ENCODE assay signal across 15 cellular contexts in the genomic region with DNA sequence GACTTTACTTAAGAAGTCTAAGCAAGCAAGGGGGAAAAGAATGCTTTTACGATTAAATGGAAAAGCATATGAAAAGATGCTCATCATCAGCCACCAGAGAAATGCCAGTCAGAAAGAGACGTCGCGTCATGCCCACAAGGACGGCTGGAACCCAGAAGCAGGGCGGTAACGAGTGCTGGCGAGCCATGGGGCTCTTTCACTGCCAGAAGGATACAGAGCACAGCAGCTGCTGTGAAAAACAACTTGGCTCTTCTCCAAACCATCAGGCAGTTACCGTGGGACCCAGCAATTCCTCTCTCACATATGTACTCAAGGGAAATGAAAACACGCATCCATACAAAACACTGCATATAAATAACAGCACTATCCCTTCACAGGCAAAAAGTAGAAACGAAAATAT.
DNase-seq lines count a peak whose midpoint lies in the region; ATAC-seq lines count a peak whose summit lies in the region.
"Had no signal": no experiment of that assay in that cellular context is flagged by ENCODE, and none has a peak within 500 bp of the region (broad histone marks: within the 10 kb centered on the region; RNA-seq: fewer than 3 reads in every experiment).

No MANE protein-coding gene starts in this region.

- no peak for ATAC-seq in activated T-helper 17 cell treated with anti-CD3 and anti-CD28 coated beads, Interleukin-2, amount 50 U/mL, for 72 hours (replicated peaks)
- ATAC-seq: activated naive CD8-positive, alpha-beta T cell treated with anti-CD3 and anti-CD28 coated beads, Interleukin-2, amount 50 U/mL, for 24 hours had no signal

- no peaks in the 10 kb centered on the region for H3K27me3 Mint-ChIP-seq in activated T-helper 17 cell treated with anti-CD3 and anti-CD28 coated beads, Interleukin-2, amount 50 U/mL, for 72 hours
- H3K27me3 Mint-ChIP-seq: activated naive CD8-positive, alpha-beta T cell treated with anti-CD3 and anti-CD28 coated beads, Interleukin-2, amount 50 U/mL, for 24 hours; stimulated activated naive CD8-positive, alpha-beta T cell treated with anti-CD3 and anti-CD28 coated beads, Interleukin-15, Interleukin-2, amounts not matched to agents 100 ng/mL and 50 ng/mL, for 24 hours had no signal

- H3K4me3 Mint-ChIP-seq in activated T-helper 17 cell treated with anti-CD3 and anti-CD28 coated beads, Interleukin-2, amount 50 U/mL, for 72 hours: no peak overlapping the region
- H3K4me3 Mint-ChIP-seq: activated naive CD8-positive, alpha-beta T cell treated with anti-CD3 and anti-CD28 coated beads, Interleukin-2, amount 50 U/mL, for 24 hours; immature natural killer cell; stimulated activated naive CD8-positive, alpha-beta T cell treated with anti-CD3 and anti-CD28 coated beads, Interleukin-15, Interleukin-2, amounts not matched to agents 100 ng/mL and 50 ng/mL, for 24 hours had no signal

- H3K27ac Mint-ChIP-seq in activated T-helper 17 cell treated with anti-CD3 and anti-CD28 coated beads, Interleukin-2, amount 50 U/mL, for 72 hours: peak overlapping the region; percentile 14
- H3K27ac Mint-ChIP-seq: activated naive CD8-positive, alpha-beta T cell treated with anti-CD3 and anti-CD28 coated beads, Interleukin-2, amount 50 U/mL, for 24 hours; immature natural killer cell; stimulated activated naive CD8-positive, alpha-beta T cell treated with anti-CD3 and anti-CD28 coated beads, Interleukin-15, Interleukin-2, amounts not matched to agents 100 ng/mL and 50 ng/mL, for 24 hours had no signal

- H3K9me3 Mint-ChIP-seq in activated T-helper 17 cell treated with anti-CD3 and anti-CD28 coated beads, Interleukin-2, amount 50 U/mL, for 72 hours: no peaks in the 10 kb centered on the region
- H3K9me3 Mint-ChIP-seq: activated naive CD8-positive, alpha-beta T cell treated with anti-CD3 and anti-CD28 coated beads, Interleukin-2, amount 50 U/mL, for 24 hours; immature natural killer cell; stimulated activated naive CD8-positive, alpha-beta T cell treated with anti-CD3 and anti-CD28 coated beads, Interleukin-15, Interleukin-2, amounts not matched to agents 100 ng/mL and 50 ng/mL, for 24 hours had no signal

- DNase-seq in DMS 273 (lab: John Stamatoyannopoulos, UW; ENCODE audit: unreplicated experiment) (peak; percentile 91), NCI-H2029 (lab: John Stamatoyannopoulos, UW) (peak; percentile 35), medulla oblongata (ENCODE audit: extremely low spot score) (peak; percentile 34), OCI-M2 (lab: John Stamatoyannopoulos, UW; ENCODE audit: unreplicated experiment) (no peak), NOMO-1 treated with DMSO at 0.1 percent for 48 hours (lab: John Stamatoyannopoulos, UW; ENCODE audit: unreplicated experiment) (no peak), HPDE6-E6E7 (ENCODE audit: extremely low spot score) (no peak)
- no peak for DNase-seq in activated CD4-positive, alpha-beta T cell treated with anti-CD3 and anti-CD28 coated beads, Interleukin-2, amount 50 U/mL, for 4 hours
- DNase-seq: activated naive CD8-positive, alpha-beta T cell treated with anti-CD3 and anti-CD28 coated beads, Interleukin-2, amount 50 U/mL, for 24 hours; AML-193; dermis blood vessel endothelial cell; immature natural killer cell; retina; stimulated activated CD4-positive, alpha-beta T cell treated with anti-CD3 and anti-CD28 coated beads, Interleukin-4, amount 100 ng/mL, for 1 hour had no signal

- peaks cover 5% of the 10 kb centered on the region for H3K4me1 Mint-ChIP-seq in activated T-helper 17 cell treated with anti-CD3 and anti-CD28 coated beads, Interleukin-2, amount 50 U/mL, for 72 hours

- peaks cover 82% of the 10 kb centered on the region for H3K36me3 Mint-ChIP-seq in activated T-helper 17 cell treated with anti-CD3 and anti-CD28 coated beads, Interleukin-2, amount 50 U/mL, for 72 hours (ENCODE audit: low read depth)

Comparison
In these comparisons a context has a peak if more than half of its experiments do, and no peak if none do; other contexts are left out.
1. DNase-seq: peak in DMS 273 (single experiment), NCI-H2029 (single experiment) and medulla oblongata (single experiment); none in activated CD4-positive, alpha-beta T cell treated with anti-CD3 and anti-CD28 coated beads, Interleukin-2, amount 50 U/mL, for 4 hours (0 of 2), OCI-M2 (single experiment), NOMO-1 treated with DMSO at 0.1 percent for 48 hours (single experiment) and HPDE6-E6E7 (single experiment).